In the genomic region with DNA sequence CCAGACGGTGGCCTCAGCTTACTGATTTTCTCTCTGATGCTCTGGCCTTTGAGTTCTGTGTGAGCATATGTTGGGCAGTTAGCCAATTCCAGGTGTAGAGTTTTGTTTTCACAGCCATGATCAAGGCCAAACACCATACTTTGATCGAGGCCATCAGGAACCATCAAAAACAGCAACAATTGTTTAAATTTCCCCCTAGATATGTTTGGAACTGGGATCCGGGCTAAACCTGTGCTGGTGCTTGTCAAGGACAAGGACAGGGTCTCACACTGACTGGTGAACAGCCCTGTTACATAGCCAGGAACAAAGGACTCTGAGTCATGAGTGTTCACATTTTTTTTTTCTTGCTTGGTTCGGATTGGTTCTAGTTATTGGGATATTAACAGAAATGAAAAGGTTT, we compare ENCODE assay signal across 1 cellular context.
A peak's percentile ranks its signal among the peaks of the same experiment; 100 is the strongest.
TF ChIP-seq lines count a peak whose summit lies in the region.

No MANE protein-coding gene starts in this region.

TF ChIP-seq in HepG2, 621 proteins besides CTCF, POLR2A, EP300 and RAD21 (continued from another document and continues in another):
- TF ChIP-seq, protein P1, sequence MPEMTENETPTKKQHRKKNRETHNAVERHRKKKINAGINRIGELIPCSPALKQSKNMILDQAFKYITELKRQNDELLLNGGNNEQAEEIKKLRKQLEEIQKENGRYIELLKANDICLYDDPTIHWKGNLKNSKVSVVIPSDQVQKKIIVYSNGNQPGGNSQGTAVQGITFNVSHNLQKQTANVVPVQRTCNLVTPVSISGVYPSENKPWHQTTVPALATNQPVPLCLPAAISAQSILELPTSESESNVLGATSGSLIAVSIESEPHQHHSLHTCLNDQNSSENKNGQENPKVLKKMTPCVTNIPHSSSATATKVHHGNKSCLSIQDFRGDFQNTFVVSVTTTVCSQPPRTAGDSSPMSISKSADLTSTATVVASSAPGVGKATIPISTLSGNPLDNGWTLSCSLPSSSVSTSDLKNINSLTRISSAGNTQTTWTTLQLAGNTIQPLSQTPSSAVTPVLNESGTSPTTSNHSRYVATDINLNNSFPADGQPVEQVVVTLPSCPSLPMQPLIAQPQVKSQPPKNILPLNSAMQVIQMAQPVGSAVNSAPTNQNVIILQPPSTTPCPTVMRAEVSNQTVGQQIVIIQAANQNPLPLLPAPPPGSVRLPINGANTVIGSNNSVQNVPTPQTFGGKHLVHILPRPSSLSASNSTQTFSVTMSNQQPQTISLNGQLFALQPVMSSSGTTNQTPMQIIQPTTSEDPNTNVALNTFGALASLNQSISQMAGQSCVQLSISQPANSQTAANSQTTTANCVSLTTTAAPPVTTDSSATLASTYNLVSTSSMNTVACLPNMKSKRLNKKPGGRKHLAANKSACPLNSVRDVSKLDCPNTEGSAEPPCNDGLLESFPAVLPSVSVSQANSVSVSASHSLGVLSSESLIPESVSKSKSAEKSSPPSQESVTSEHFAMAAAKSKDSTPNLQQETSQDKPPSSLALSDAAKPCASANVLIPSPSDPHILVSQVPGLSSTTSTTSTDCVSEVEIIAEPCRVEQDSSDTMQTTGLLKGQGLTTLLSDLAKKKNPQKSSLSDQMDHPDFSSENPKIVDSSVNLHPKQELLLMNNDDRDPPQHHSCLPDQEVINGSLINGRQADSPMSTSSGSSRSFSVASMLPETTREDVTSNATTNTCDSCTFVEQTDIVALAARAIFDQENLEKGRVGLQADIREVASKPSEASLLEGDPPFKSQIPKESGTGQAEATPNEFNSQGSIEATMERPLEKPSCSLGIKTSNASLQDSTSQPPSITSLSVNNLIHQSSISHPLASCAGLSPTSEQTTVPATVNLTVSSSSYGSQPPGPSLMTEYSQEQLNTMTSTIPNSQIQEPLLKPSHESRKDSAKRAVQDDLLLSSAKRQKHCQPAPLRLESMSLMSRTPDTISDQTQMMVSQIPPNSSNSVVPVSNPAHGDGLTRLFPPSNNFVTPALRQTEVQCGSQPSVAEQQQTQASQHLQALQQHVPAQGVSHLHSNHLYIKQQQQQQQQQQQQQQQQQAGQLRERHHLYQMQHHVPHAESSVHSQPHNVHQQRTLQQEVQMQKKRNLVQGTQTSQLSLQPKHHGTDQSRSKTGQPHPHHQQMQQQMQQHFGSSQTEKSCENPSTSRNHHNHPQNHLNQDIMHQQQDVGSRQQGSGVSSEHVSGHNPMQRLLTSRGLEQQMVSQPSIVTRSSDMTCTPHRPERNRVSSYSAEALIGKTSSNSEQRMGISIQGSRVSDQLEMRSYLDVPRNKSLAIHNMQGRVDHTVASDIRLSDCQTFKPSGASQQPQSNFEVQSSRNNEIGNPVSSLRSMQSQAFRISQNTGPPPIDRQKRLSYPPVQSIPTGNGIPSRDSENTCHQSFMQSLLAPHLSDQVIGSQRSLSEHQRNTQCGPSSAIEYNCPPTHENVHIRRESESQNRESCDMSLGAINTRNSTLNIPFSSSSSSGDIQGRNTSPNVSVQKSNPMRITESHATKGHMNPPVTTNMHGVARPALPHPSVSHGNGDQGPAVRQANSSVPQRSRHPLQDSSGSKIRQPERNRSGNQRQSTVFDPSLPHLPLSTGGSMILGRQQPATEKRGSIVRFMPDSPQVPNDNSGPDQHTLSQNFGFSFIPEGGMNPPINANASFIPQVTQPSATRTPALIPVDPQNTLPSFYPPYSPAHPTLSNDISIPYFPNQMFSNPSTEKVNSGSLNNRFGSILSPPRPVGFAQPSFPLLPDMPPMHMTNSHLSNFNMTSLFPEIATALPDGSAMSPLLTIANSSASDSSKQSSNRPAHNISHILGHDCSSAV (CRISPR knock-in tag; IDR thresholded peaks at IDR 0.05; ENCODE audit: borderline replicate concordance) = no peak
- no peak for TF ChIP-seq ZNF605 (CRISPR knock-in tag; IDR thresholded peaks at IDR 0.05)
- TF ChIP-seq ZSCAN5A (CRISPR knock-in tag; IDR thresholded peaks at IDR 0.05; ENCODE audit: borderline replicate concordance) = no peak
- no peak for TF ChIP-seq LCORL (IDR thresholded peaks at IDR 0.05)
- 0 out of 2 replicates have a peak, but pooled peaks have one; percentile 31 for TF ChIP-seq LCORL (CRISPR knock-in tag; IDR thresholded peaks at IDR 0.05)
- TF ChIP-seq, protein P2, sequence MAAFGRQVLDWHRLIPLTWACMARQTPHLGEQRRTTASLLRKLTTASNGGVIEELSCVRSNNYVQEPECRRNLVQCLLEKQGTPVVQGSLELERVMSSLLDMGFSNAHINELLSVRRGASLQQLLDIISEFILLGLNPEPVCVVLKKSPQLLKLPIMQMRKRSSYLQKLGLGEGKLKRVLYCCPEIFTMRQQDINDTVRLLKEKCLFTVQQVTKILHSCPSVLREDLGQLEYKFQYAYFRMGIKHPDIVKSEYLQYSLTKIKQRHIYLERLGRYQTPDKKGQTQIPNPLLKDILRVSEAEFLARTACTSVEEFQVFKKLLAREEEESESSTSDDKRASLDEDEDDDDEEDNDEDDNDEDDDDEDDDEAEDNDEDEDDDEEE (CRISPR knock-in tag; IDR thresholded peaks at IDR 0.05) = no peak
- TF ChIP-seq AHR (CRISPR knock-in tag; IDR thresholded peaks at IDR 0.05) = no peak
- peak; percentile 61; the same call in 1 of the 2 replicates for TF ChIP-seq SKIL (CRISPR knock-in tag; IDR thresholded peaks at IDR 0.05; ENCODE audit: borderline replicate concordance)
- TF ChIP-seq RARA (CRISPR knock-in tag; IDR thresholded peaks at IDR 0.05) = peak; percentile 41
- no peak for TF ChIP-seq ZNF230 (CRISPR knock-in tag; IDR thresholded peaks at IDR 0.05)
- TF ChIP-seq SMYD3 (CRISPR knock-in tag; IDR thresholded peaks at IDR 0.05) = no peak
- no peak; the same call in 1 of the 2 replicates for TF ChIP-seq FOXK1 (CRISPR knock-in tag; IDR thresholded peaks at IDR 0.05; ENCODE audit: borderline replicate concordance, low read depth)
- no peak for TF ChIP-seq CSRNP2 (CRISPR knock-in tag; conservative IDR thresholded peaks at IDR 0.05; ENCODE audit: low read depth)
- no peak for TF ChIP-seq EED (CRISPR knock-in tag; IDR thresholded peaks at IDR 0.05)
- TF ChIP-seq FOXP4 (CRISPR knock-in tag; IDR thresholded peaks at IDR 0.05) = 0 out of 2 replicates have a peak, but pooled peaks have one; percentile 36
- no peak for TF ChIP-seq DNMT1 (CRISPR knock-in tag; IDR thresholded peaks at IDR 0.05)
- no peak for TF ChIP-seq TARDBP (CRISPR knock-in tag; IDR thresholded peaks at IDR 0.05)
- TF ChIP-seq ARID4A (CRISPR knock-in tag; IDR thresholded peaks at IDR 0.05; ENCODE audit: borderline replicate concordance) = no peak
- 0 out of 2 replicates have a peak, but pooled peaks have one; percentile 19 for TF ChIP-seq ELF1 (CRISPR knock-in tag; IDR thresholded peaks at IDR 0.05)
- no peak for TF ChIP-seq NR2C2 (CRISPR knock-in tag; IDR thresholded peaks at IDR 0.05; ENCODE audit: borderline replicate concordance)
- TF ChIP-seq HOXA9 (CRISPR knock-in tag; IDR thresholded peaks at IDR 0.05; ENCODE audit: borderline replicate concordance) = no peak
- TF ChIP-seq MIER3 (CRISPR knock-in tag; IDR thresholded peaks at IDR 0.05; ENCODE audit: borderline replicate concordance) = no peak
- no peak for TF ChIP-seq NR2F6 (IDR thresholded peaks at IDR 0.05)
- peak; percentile 26; the same call in 1 of the 2 replicates for TF ChIP-seq NR2F6 (CRISPR knock-in tag; IDR thresholded peaks at IDR 0.05)
- TF ChIP-seq ELK4 (CRISPR knock-in tag; IDR thresholded peaks at IDR 0.05; ENCODE audit: borderline replicate concordance) = no peak
- TF ChIP-seq ZNF776 (CRISPR knock-in tag; IDR thresholded peaks at IDR 0.05) = no peak
- peak; percentile 33 for TF ChIP-seq TEAD3 (CRISPR knock-in tag; optimal IDR thresholded peaks at IDR 0.05; ENCODE audit: borderline replicate concordance)
- TF ChIP-seq, protein P3, sequence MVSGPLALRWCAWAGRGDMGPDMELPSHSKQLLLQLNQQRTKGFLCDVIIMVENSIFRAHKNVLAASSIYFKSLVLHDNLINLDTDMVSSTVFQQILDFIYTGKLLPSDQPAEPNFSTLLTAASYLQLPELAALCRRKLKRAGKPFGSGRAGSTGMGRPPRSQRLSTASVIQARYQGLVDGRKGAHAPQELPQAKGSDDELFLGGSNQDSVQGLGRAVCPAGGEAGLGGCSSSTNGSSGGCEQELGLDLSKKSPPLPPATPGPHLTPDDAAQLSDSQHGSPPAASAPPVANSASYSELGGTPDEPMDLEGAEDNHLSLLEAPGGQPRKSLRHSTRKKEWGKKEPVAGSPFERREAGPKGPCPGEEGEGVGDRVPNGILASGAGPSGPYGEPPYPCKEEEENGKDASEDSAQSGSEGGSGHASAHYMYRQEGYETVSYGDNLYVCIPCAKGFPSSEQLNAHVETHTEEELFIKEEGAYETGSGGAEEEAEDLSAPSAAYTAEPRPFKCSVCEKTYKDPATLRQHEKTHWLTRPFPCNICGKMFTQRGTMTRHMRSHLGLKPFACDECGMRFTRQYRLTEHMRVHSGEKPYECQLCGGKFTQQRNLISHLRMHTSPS (CRISPR knock-in tag; IDR thresholded peaks at IDR 0.05; ENCODE audit: low read depth) = no peak
- no peak for TF ChIP-seq ZNF496 (CRISPR knock-in tag; IDR thresholded peaks at IDR 0.05; ENCODE audit: insufficient replicate concordance)
